ENCODE assay signal across 13 cellular contexts in genomic region chr15:67108122-67108871, GRCh38. TPM values are rescaled to one million over a fixed set of nuclear protein-coding genes. Genes with fewer than 3 reads are reported as not detected.
DNase-seq lines count a peak whose midpoint lies in the region; ATAC-seq and TF ChIP-seq lines count a peak whose summit lies in the region.
"Had no signal": no experiment of that assay in that cellular context is flagged by ENCODE, and none has a peak within 500 bp of the region (broad histone marks: within the 10 kb centered on the region; RNA-seq: fewer than 3 reads in every experiment).

No MANE protein-coding gene starts in this region.

- no peaks in the 10 kb centered on the region for H3K9me3 ChIP-seq in uterus
- H3K9me3 ChIP-seq: colonic mucosa had no signal

- POLR2A ChIA-PET in activated CD8-positive, alpha-beta T cell treated with anti-CD3 and anti-CD28 coated beads for 36 hours (lab: Charles Lee): no interaction called here

- CTCF ChIA-PET in activated naive CD4-positive, alpha-beta T cell treated with anti-CD3 and anti-CD28 coated beads, Interleukin-2, amount 10 ng/mL, durations not matched to agents 7 days and 5 days (lab: Charles Lee): no interaction called here
- CTCF ChIA-PET in activated CD8-positive, alpha-beta T cell treated with anti-CD3 and anti-CD28 coated beads for 36 hours (lab: Charles Lee): no interaction called here

- no peak for TF ChIP-seq POLR2A in uterus (IDR thresholded peaks at IDR 0.05)

- H3K27me3 ChIP-seq in uterus: no peaks in the 10 kb centered on the region
- H3K27me3 ChIP-seq: colonic mucosa had no signal

- no peaks in the 10 kb centered on the region for H3K36me3 ChIP-seq in uterus
- H3K36me3 ChIP-seq: colonic mucosa had no signal

- peaks cover 16 to 29% of the 10 kb centered on the region in 2 donors for H3K4me1 ChIP-seq in uterus

- no peaks in the 10 kb centered on the region for H3K27me3 Mint-ChIP-seq in activated naive CD4-positive, alpha-beta T cell treated with anti-CD3 and anti-CD28 coated beads, Interleukin-2, amount 50 U/mL, for 24 hours
- H3K27me3 Mint-ChIP-seq in activated naive CD4-positive, alpha-beta T cell treated with anti-CD3 and anti-CD28 coated beads, Interleukin-2, amount 10 ng/mL, durations not matched to agents 7 days and 5 days: no peaks in the 10 kb centered on the region
- no peaks in the 10 kb centered on the region for H3K27me3 Mint-ChIP-seq in activated CD8-positive, alpha-beta T cell treated with anti-CD3 and anti-CD28 coated beads for 36 hours

- H3K4me3 Mint-ChIP-seq in activated naive CD4-positive, alpha-beta T cell treated with anti-CD3 and anti-CD28 coated beads, Interleukin-2, amount 50 U/mL, for 24 hours: peak overlapping the region; percentile 59
- no peak overlapping the region for H3K4me3 Mint-ChIP-seq in activated naive CD4-positive, alpha-beta T cell treated with anti-CD3 and anti-CD28 coated beads, Interleukin-2, amount 10 ng/mL, durations not matched to agents 7 days and 5 days
- no peak overlapping the region for H3K4me3 Mint-ChIP-seq in activated CD8-positive, alpha-beta T cell treated with anti-CD3 and anti-CD28 coated beads for 36 hours

- DNase-seq in activated naive CD4-positive, alpha-beta T cell treated with anti-CD3 and anti-CD28 coated beads, Interleukin-2, amount 10 ng/mL, durations not matched to agents 7 days and 5 days: no peak
- no peak for DNase-seq in activated CD8-positive, alpha-beta T cell treated with anti-CD3 and anti-CD28 coated beads for 36 hours
- DNase-seq in left lobe of liver (ENCODE audit: low spot score) (no peak), uterus (no peak), epidermal melanocyte (ENCODE audit: insufficient read length, low spot score) (no peak)
- DNase-seq: colonic mucosa; COR-L47; kidney glomerular epithelial cell; NCI-H1930; stimulated activated CD4-positive, alpha-beta T cell treated with anti-CD3 and anti-CD28 coated beads, Interleukin-1b, Interleukin-23, amount 100 ng/mL, for 48 hours had no signal

- peaks cover 11% of the 10 kb centered on the region for H3K36me3 Mint-ChIP-seq in activated naive CD4-positive, alpha-beta T cell treated with anti-CD3 and anti-CD28 coated beads, Interleukin-2, amount 50 U/mL, for 24 hours
- peaks cover 65% of the 10 kb centered on the region for H3K36me3 Mint-ChIP-seq in activated naive CD4-positive, alpha-beta T cell treated with anti-CD3 and anti-CD28 coated beads, Interleukin-2, amount 10 ng/mL, durations not matched to agents 7 days and 5 days
- H3K36me3 Mint-ChIP-seq in activated CD8-positive, alpha-beta T cell treated with anti-CD3 and anti-CD28 coated beads for 36 hours (ENCODE audit: low read depth): peaks cover 27% of the 10 kb centered on the region

- peaks cover 68% of the 10 kb centered on the region for H3K4me1 Mint-ChIP-seq in activated naive CD4-positive, alpha-beta T cell treated with anti-CD3 and anti-CD28 coated beads, Interleukin-2, amount 50 U/mL, for 24 hours
- peaks cover 47% of the 10 kb centered on the region for H3K4me1 Mint-ChIP-seq in activated naive CD4-positive, alpha-beta T cell treated with anti-CD3 and anti-CD28 coated beads, Interleukin-2, amount 10 ng/mL, durations not matched to agents 7 days and 5 days
- H3K4me1 Mint-ChIP-seq in activated CD8-positive, alpha-beta T cell treated with anti-CD3 and anti-CD28 coated beads for 36 hours (ENCODE audit: low read depth): peaks cover 44% of the 10 kb centered on the region

- TF ChIP-seq CTCF in activated CD8-positive, alpha-beta T cell treated with anti-CD3 and anti-CD28 coated beads for 36 hours (IDR thresholded peaks at IDR 0.05): no peak
- TF ChIP-seq CTCF in uterus (IDR thresholded peaks at IDR 0.05): no peak

- H3K4me3 ChIP-seq in uterus: no peak overlapping the region
- H3K4me3 ChIP-seq: colonic mucosa had no signal

- intact Hi-C loops in activated CD8-positive, alpha-beta T cell treated with anti-CD3 and anti-CD28 coated beads for 36 hours (cut with micrococcal nuclease): loop anchor here (10.0 kb wide), 1 partner anchor 147 kb away; the partner anchor contains the start of genes AAGAB and IQCH
- intact Hi-C loops in uterus (cut with DNase I; ENCODE audit: low total_unique reads): no loop called here

- peak overlapping the region; percentile 2 to 73 for H3K27ac ChIP-seq in uterus

- no peak for ATAC-seq in activated CD8-positive, alpha-beta T cell treated with anti-CD3 and anti-CD28 coated beads for 36 hours
- peak; percentile 45 for ATAC-seq in left lobe of liver
- no peak for ATAC-seq in HG02642 (IDR thresholded peaks at IDR 0.05; ENCODE audit: poor library complexity, unreplicated experiment)
- ATAC-seq in GM19452 (IDR thresholded peaks at IDR 0.05; ENCODE audit: unreplicated experiment): no peak

- H3K27ac Mint-ChIP-seq in activated naive CD4-positive, alpha-beta T cell treated with anti-CD3 and anti-CD28 coated beads, Interleukin-2, amount 50 U/mL, for 24 hours: peak overlapping the region; percentile 82
- H3K27ac Mint-ChIP-seq in activated naive CD4-positive, alpha-beta T cell treated with anti-CD3 and anti-CD28 coated beads, Interleukin-2, amount 10 ng/mL, durations not matched to agents 7 days and 5 days: no peak overlapping the region
- peak overlapping the region; percentile 47 for H3K27ac Mint-ChIP-seq in activated CD8-positive, alpha-beta T cell treated with anti-CD3 and anti-CD28 coated beads for 36 hours

- H3K9me3 Mint-ChIP-seq in activated naive CD4-positive, alpha-beta T cell treated with anti-CD3 and anti-CD28 coated beads, Interleukin-2, amount 50 U/mL, for 24 hours: no peaks in the 10 kb centered on the region
- H3K9me3 Mint-ChIP-seq in activated naive CD4-positive, alpha-beta T cell treated with anti-CD3 and anti-CD28 coated beads, Interleukin-2, amount 10 ng/mL, durations not matched to agents 7 days and 5 days: peaks cover 13% of the 10 kb centered on the region
- peaks cover 13% of the 10 kb centered on the region for H3K9me3 Mint-ChIP-seq in activated CD8-positive, alpha-beta T cell treated with anti-CD3 and anti-CD28 coated beads for 36 hours

RNA-seq across cellular contexts. Expression of gene SMAD3, which starts 42.9 kb away (rescaled TPM):
- 10 to 100 TPM; 22.3 to 24.7 TPM for total RNA-seq in activated CD8-positive, alpha-beta T cell treated with anti-CD3 and anti-CD28 coated beads for 36 hours
- total RNA-seq in left lobe of liver (17.1 TPM), uterus (10 to 100 TPM; 14.3 to 66.9 (median 32.3) TPM)
